24 cellular contexts compared by ENCODE assay signal in genomic region chr3:182035324-182035723, GRCh38.
"Had no signal": no experiment of that assay in that cellular context is flagged by ENCODE, and none has a peak within 500 bp of the region (broad histone marks: within the 10 kb centered on the region; RNA-seq: fewer than 3 reads in every experiment).

No MANE protein-coding gene starts in this region.

- H3K4me2 ChIP-seq: hepatocyte had no signal

- H3K27ac ChIP-seq: coronary artery, dorsolateral prefrontal cortex, epithelial cell of prostate, esophagus muscularis mucosa, esophagus squamous epithelium, foreskin keratinocyte, gastrocnemius medialis, gastroesophageal sphincter, heart left ventricle, heart right ventricle, hepatocyte had no signal

- H3K4me3 ChIP-seq: coronary artery, dorsolateral prefrontal cortex, esophagus muscularis mucosa, esophagus squamous epithelium, gastrocnemius medialis, gastroesophageal sphincter, heart left ventricle, heart right ventricle, hepatocyte had no signal

- H3K4me3 Mint-ChIP-seq: dendritic cell treated with granulocyte-macrophage colony-stimulating factor and Interleukin-4, amounts not matched to agents 40 ng/mL and 50 ng/mL, for 4 days; endodermal cell had no signal

- ATAC-seq: esophagus mucosa, foreskin keratinocyte, gastrocnemius medialis, gastroesophageal sphincter, heart left ventricle, heart right ventricle had no signal

- H2AFZ ChIP-seq: hepatocyte had no signal

- H3K79me2 ChIP-seq: hepatocyte had no signal

- H3K36me3 ChIP-seq: esophagus muscularis mucosa, esophagus squamous epithelium, gastrocnemius medialis, gastroesophageal sphincter, heart left ventricle, heart right ventricle had no signal

- H3K9me3 Mint-ChIP-seq: endodermal cell had no signal

- H3K27me3 ChIP-seq: dorsolateral prefrontal cortex, esophagus muscularis mucosa, esophagus squamous epithelium, foreskin keratinocyte, gastrocnemius medialis, gastroesophageal sphincter, heart left ventricle, heart right ventricle, hepatocyte had no signal

- H3K4me1 ChIP-seq: esophagus muscularis mucosa, esophagus squamous epithelium, foreskin keratinocyte, gastrocnemius medialis, gastroesophageal sphincter, heart left ventricle, heart right ventricle had no signal

- H3K9me3 ChIP-seq: esophagus muscularis mucosa, esophagus squamous epithelium, gastrocnemius medialis, heart left ventricle, heart right ventricle had no signal

- H3K27ac Mint-ChIP-seq: dendritic cell treated with granulocyte-macrophage colony-stimulating factor and Interleukin-4, amounts not matched to agents 40 ng/mL and 50 ng/mL, for 4 days; endodermal cell had no signal

- DNase-seq: cortex of kidney; dermis blood vessel endothelial cell; dorsolateral prefrontal cortex; effector CD4-positive, alpha-beta T cell; effector CD8-positive, alpha-beta T cell; effector memory CD4-positive, alpha-beta T cell; endodermal cell; erythroblast; esophagus squamous epithelium; foreskin fibroblast; foreskin keratinocyte; foreskin melanocyte; gastrocnemius medialis; glutamatergic neuron; head of caudate nucleus; heart left ventricle; heart right ventricle had no signal

- H3K27me3 Mint-ChIP-seq: dendritic cell treated with granulocyte-macrophage colony-stimulating factor and Interleukin-4, amounts not matched to agents 40 ng/mL and 50 ng/mL, for 4 days had no signal
